In the genomic region with DNA sequence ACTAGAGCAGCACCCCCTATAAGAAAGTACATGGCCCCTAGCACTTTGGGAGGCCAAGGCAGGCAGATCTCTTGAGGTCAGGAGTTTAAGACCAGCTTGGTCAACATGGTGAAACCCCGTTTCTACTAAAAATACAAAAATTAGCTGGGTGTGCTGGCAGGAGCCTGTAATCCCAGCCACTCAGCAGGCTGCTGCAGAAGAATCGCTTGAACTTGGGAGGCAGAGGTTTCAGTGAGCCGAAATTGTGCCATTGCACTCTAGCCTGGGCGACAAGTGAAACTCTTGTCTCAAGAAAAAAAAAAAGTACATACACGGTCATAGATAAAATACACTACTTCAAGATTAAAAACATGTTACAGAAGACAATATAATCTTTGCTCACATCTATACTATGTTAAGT, we compare ENCODE assay signal across 24 cellular contexts.
DNase-seq lines count a peak whose midpoint lies in the region; ATAC-seq and TF ChIP-seq lines count a peak whose summit lies in the region.
"Had no signal": no experiment of that assay in that cellular context is flagged by ENCODE, and none has a peak within 500 bp of the region (broad histone marks: within the 10 kb centered on the region; RNA-seq: fewer than 3 reads in every experiment).

No MANE protein-coding gene starts in this region.

- H4K20me1 ChIP-seq in MM.1S (ENCODE audit: insufficient read depth, low read length), result no peaks in the 10 kb centered on the region
- H4K20me1 ChIP-seq: BLaER1 had no signal

- no peak overlapping the region for H2BK12ac ChIP-seq in mesenchymal stem cell (ENCODE audit: low read length in 2 of 2)

- H3K18ac ChIP-seq in mesenchymal stem cell (ENCODE audit: low read depth in 1 of 2, low read length in 2 of 2), result peak overlapping the region in 1 of 2 experiments; percentile 21

- no peak overlapping the region for H4K91ac ChIP-seq in mesenchymal stem cell (ENCODE audit: low read length)

- DNase-seq in MM.1S, result peak; percentile 71
- DNase-seq in mesenchymal stem cell, result no peak
- no peak for DNase-seq in nephron progenitor cell
- DNase-seq in lower lobe of right lung, result no peak
- no peak for DNase-seq in endothelial cell (ENCODE audit: low spot score)
- DNase-seq: 8988T; ACHN; BE2C; C1 segment of cervical spinal cord; CD4-positive, alpha-beta memory T cell; CD4-positive, CD25-positive, alpha-beta regulatory T cell; CD8-positive, alpha-beta memory T cell; COR-L47; DMS 273 treated with DMSO at 0.1 percent for 48 hours; DMS153; DMS53; DMS79; DND-41; EL; GDM1 had no signal

- peaks cover 23% of the 10 kb centered on the region for H3K4me1 ChIP-seq in MM.1S (ENCODE audit: low read length)
- no peaks in the 10 kb centered on the region for H3K4me1 ChIP-seq in mesenchymal stem cell (ENCODE audit: control insufficient read depth, insufficient read depth, low read depth, low read length)
- H3K4me1 ChIP-seq in lower lobe of right lung, result peaks cover 16% of the 10 kb centered on the region
- H3K4me1 ChIP-seq: BE2C, BLaER1 had no signal

- H2BK15ac ChIP-seq in mesenchymal stem cell (ENCODE audit: low read depth, poor library complexity, severe bottlenecking), result no peak overlapping the region

- H2AK5ac ChIP-seq in mesenchymal stem cell (ENCODE audit: low read length, severe bottlenecking), result no peak overlapping the region

- H2AFZ ChIP-seq in MM.1S (ENCODE audit: low read length) (no peak overlapping the region), mesenchymal stem cell (ENCODE audit: low read depth, low read length) (no peak overlapping the region)

- H3K27me3 Mint-ChIP-seq in nephron progenitor cell (ENCODE audit: low read depth, poor library complexity), result no peaks in the 10 kb centered on the region
- H3K27me3 Mint-ChIP-seq in endothelial cell (ENCODE audit: unreplicated experiment), result no peaks in the 10 kb centered on the region
- H3K27me3 Mint-ChIP-seq: CD4-positive, alpha-beta memory T cell had no signal

- H3F3A ChIP-seq in MM.1S (ENCODE audit: insufficient read depth, low read length), result 0 out of 2 replicates have a peak, but pooled peaks cover 5% of the 10 kb centered on the region

- no peak overlapping the region for H3K23ac ChIP-seq in mesenchymal stem cell (ENCODE audit: low read length in 2 of 2)

- H3K27ac Mint-ChIP-seq in nephron progenitor cell (peak overlapping the region; percentile 79), endothelial cell (ENCODE audit: unreplicated experiment) (no peak overlapping the region)
- H3K27ac Mint-ChIP-seq: CD14-positive monocyte; CD4-positive, alpha-beta memory T cell; CD4-positive, CD25-positive, alpha-beta regulatory T cell; CD8-positive, alpha-beta memory T cell had no signal

- no peak overlapping the region for H3K14ac ChIP-seq in mesenchymal stem cell (ENCODE audit: low read length in 2 of 2)

- H3K4me2 ChIP-seq in MM.1S (ENCODE audit: low read depth, low read length) (peak overlapping the region; percentile 50), mesenchymal stem cell (ENCODE audit: low read length, poor library complexity, severe bottlenecking) (no peak overlapping the region)
- H3K4me2 ChIP-seq: BLaER1 had no signal

- TF ChIP-seq CTCF in MM.1S (IDR thresholded peaks at IDR 0.05; ENCODE audit: low read length) (no peak), nephron progenitor cell (IDR thresholded peaks at IDR 0.05) (no peak), lower lobe of right lung (IDR thresholded peaks at IDR 0.05) (no peak), endothelial cell (IDR thresholded peaks at IDR 0.05; ENCODE audit: unreplicated experiment) (no peak)

- no peak for ATAC-seq in GM21526 (IDR thresholded peaks at IDR 0.05; ENCODE audit: low FRiP score, unreplicated experiment)
- no peak for ATAC-seq in lower lobe of right lung
- ATAC-seq: GM12878 had no signal

- H3K27me3 ChIP-seq in MM.1S (replicated peaks; ENCODE audit: insufficient read depth, low read length), result no peaks in the 10 kb centered on the region
- no peaks in the 10 kb centered on the region for H3K27me3 ChIP-seq in mesenchymal stem cell (ENCODE audit: control insufficient read depth in 1 of 2, insufficient read depth in 1 of 2, low read length in 2 of 2)
- H3K27me3 ChIP-seq in lower lobe of right lung (ENCODE audit: low read depth), result no peaks in the 10 kb centered on the region
- H3K27me3 ChIP-seq: BE2C, BLaER1 had no signal

- H3K79me1 ChIP-seq in mesenchymal stem cell (replicated peaks; ENCODE audit: low read length, poor library complexity, severe bottlenecking), result peaks cover 16% of the 10 kb centered on the region

- peak overlapping the region; percentile 1; the same call in 1 of the 2 replicates for H3K27ac ChIP-seq in MM.1S (ENCODE audit: low read length)
- no peak overlapping the region for H3K27ac ChIP-seq in mesenchymal stem cell (ENCODE audit: low read length, poor library complexity, severe bottlenecking)
- H3K27ac ChIP-seq in lower lobe of right lung, result no peak overlapping the region
- H3K27ac ChIP-seq: BLaER1 had no signal

- no peak overlapping the region for H3K9ac ChIP-seq in MM.1S (ENCODE audit: low read length)
- H3K9ac ChIP-seq in mesenchymal stem cell (ENCODE audit: low read length), result no peak overlapping the region
- H3K9ac ChIP-seq: BLaER1 had no signal

- no peak overlapping the region for H3K4ac ChIP-seq in mesenchymal stem cell (ENCODE audit: low read depth in 1 of 2, low read length in 2 of 2)

- no peaks in the 10 kb centered on the region for H3K9me3 Mint-ChIP-seq in nephron progenitor cell
- H3K9me3 Mint-ChIP-seq in endothelial cell (ENCODE audit: unreplicated experiment), result no peaks in the 10 kb centered on the region
- H3K9me3 Mint-ChIP-seq: CD14-positive monocyte; CD4-positive, alpha-beta memory T cell; CD8-positive, alpha-beta memory T cell had no signal

- H3K4me3 Mint-ChIP-seq in nephron progenitor cell (no peak overlapping the region), endothelial cell (ENCODE audit: unreplicated experiment) (no peak overlapping the region)
- H3K4me3 Mint-ChIP-seq: CD14-positive monocyte; CD4-positive, alpha-beta memory T cell; CD4-positive, CD25-positive, alpha-beta regulatory T cell; CD8-positive, alpha-beta memory T cell had no signal

- no peak overlapping the region for H4K8ac ChIP-seq in mesenchymal stem cell (ENCODE audit: low read length)

- H3K36me3 ChIP-seq in MM.1S (replicated peaks; ENCODE audit: insufficient read depth, low read length), result no peaks in the 10 kb centered on the region
- H3K36me3 ChIP-seq in mesenchymal stem cell (ENCODE audit: control insufficient read depth in 1 of 2, insufficient read depth in 2 of 2, low read depth in 1 of 2, low read length in 2 of 2), result peaks cover 0 to 37% of the 10 kb centered on the region in 2 experiments
- H3K36me3 ChIP-seq in lower lobe of right lung, result peaks cover 22% of the 10 kb centered on the region
- H3K36me3 ChIP-seq: BE2C, BLaER1 had no signal

- no peaks in the 10 kb centered on the region for H3K9me3 ChIP-seq in MM.1S (replicated peaks; ENCODE audit: insufficient read depth, low read length)
- no peaks in the 10 kb centered on the region for H3K9me3 ChIP-seq in mesenchymal stem cell (ENCODE audit: control insufficient read depth, low read length)
- H3K9me3 ChIP-seq in lower lobe of right lung, result no peaks in the 10 kb centered on the region
- H3K9me3 ChIP-seq: BE2C, BLaER1 had no signal

- H3K4me1 Mint-ChIP-seq in nephron progenitor cell, result peaks cover 28% of the 10 kb centered on the region
- no peaks in the 10 kb centered on the region for H3K4me1 Mint-ChIP-seq in endothelial cell (ENCODE audit: unreplicated experiment)
- H3K4me1 Mint-ChIP-seq: CD4-positive, alpha-beta memory T cell; CD4-positive, CD25-positive, alpha-beta regulatory T cell; CD8-positive, alpha-beta memory T cell had no signal

- peak overlapping the region; percentile 34 for H2BK120ac ChIP-seq in mesenchymal stem cell (ENCODE audit: low read depth, low read length)

- WGBS in mesenchymal stem cell, result 98% methylated on average over 4 of the region's 5 CpGs

- H3K9me2 ChIP-seq in MM.1S (replicated peaks; ENCODE audit: insufficient read depth, low read length), result no peaks in the 10 kb centered on the region

- H3K4me3 ChIP-seq in MM.1S (ENCODE audit: low read length), result no peak overlapping the region
- no peak overlapping the region for H3K4me3 ChIP-seq in mesenchymal stem cell (ENCODE audit: insufficient read depth in 1 of 2, low read depth in 1 of 2, low read length in 2 of 2)
- H3K4me3 ChIP-seq in lower lobe of right lung, result no peak overlapping the region
- H3K4me3 ChIP-seq: BLaER1, GM12878 had no signal

- intact Hi-C loops in lower lobe of right lung (cut with DNase I), result no loop called here

- H3K79me2 ChIP-seq in MM.1S (ENCODE audit: low read length), result no peaks in the 10 kb centered on the region

- H3K36me3 Mint-ChIP-seq in nephron progenitor cell (ENCODE audit: low read depth) (peaks cover 12% of the 10 kb centered on the region), endothelial cell (ENCODE audit: low read depth, unreplicated experiment) (peaks cover 5% of the 10 kb centered on the region)
- H3K36me3 Mint-ChIP-seq: CD14-positive monocyte; CD4-positive, alpha-beta memory T cell; CD4-positive, CD25-positive, alpha-beta regulatory T cell had no signal

- H2BK5ac ChIP-seq in mesenchymal stem cell (ENCODE audit: low read depth, low read length, poor library complexity, severe bottlenecking), result no peak overlapping the region
